31 cellular contexts compared by ENCODE assay signal in genomic region chr1:9603307-9603706, GRCh38.
"Had no signal": no experiment of that assay in that cellular context is flagged by ENCODE, and none has a peak within 500 bp of the region (broad histone marks: within the 10 kb centered on the region; RNA-seq: fewer than 3 reads in every experiment).

No MANE protein-coding gene starts in this region.

- H3K4me1 ChIP-seq: body of pancreas, esophagus muscularis mucosa, foreskin keratinocyte had no signal

- H3K27ac ChIP-seq: body of pancreas, esophagus muscularis mucosa, foreskin keratinocyte, gastrocnemius medialis, WERI-Rb-1 had no signal

- H3K9me3 ChIP-seq: adrenal gland, body of pancreas, esophagus muscularis mucosa, gastrocnemius medialis had no signal

- DNase-seq: activated B cell treated with CpG ODN at 0.5 μM for 24 hours; activated CD4-positive, alpha-beta memory T cell treated with anti-CD3 and anti-CD28 coated beads, Interleukin-2, amount 10 ng/mL, durations not matched to agents 7 days and 5 days; activated CD4-positive, alpha-beta T cell treated with anti-CD3 and anti-CD28 coated beads for 48 hours; activated CD4-positive, alpha-beta T cell treated with anti-CD3 and anti-CD28 coated beads, Interleukin-2, amount 50 U/mL, for 4 hours; activated effector memory CD4-positive, alpha-beta T cell treated with anti-CD3 and anti-CD28 coated beads, Interleukin-2, amount 50 U/mL, for 16 hours; activated naive CD4-positive, alpha-beta T cell treated with anti-CD3 and anti-CD28 coated beads for 36 hours; activated naive CD8-positive, alpha-beta T cell treated with anti-CD3 and anti-CD28 coated beads for 36 hours; activated naive CD8-positive, alpha-beta T cell treated with anti-CD3 and anti-CD28 coated beads, Interleukin-2, amount 50 U/mL, for 24 hours; activated T-cell treated with anti-CD3 and anti-CD28 coated beads, Interleukin-2, amount 50 U/mL, for 1 hour; activated T-cell treated with anti-CD3 and anti-CD28 coated beads, Interleukin-2, amount 50 U/mL, for 48 hours; amygdala; aorta; body of pancreas; caudate nucleus; cortex of kidney; dermis blood vessel endothelial cell; effector CD4-positive, alpha-beta T cell; effector memory CD8-positive, alpha-beta T cell; erythroblast; foreskin keratinocyte; gastrocnemius medialis; glutamatergic neuron; SW 1271; T-helper 1 cell; T-helper 17 cell; T1000; WERI-Rb-1 had no signal

- FAIRE-seq: colon had no signal

- H3K4me3 ChIP-seq: adrenal gland, body of pancreas, esophagus muscularis mucosa, gastrocnemius medialis had no signal

- ATAC-seq: activated CD4-positive, CD25-positive, alpha-beta regulatory T cell treated with anti-CD3 and anti-CD28 coated beads, Interleukin-2, amount 50 U/mL, for 24 hours; activated naive CD8-positive, alpha-beta T cell treated with anti-CD3 and anti-CD28 coated beads, Interleukin-2, amount 50 U/mL, for 24 hours; body of pancreas; effector memory CD8-positive, alpha-beta T cell; foreskin keratinocyte; gastrocnemius medialis; T-helper 17 cell had no signal

- H3K27me3 ChIP-seq: adrenal gland, body of pancreas, esophagus muscularis mucosa, foreskin keratinocyte, gastrocnemius medialis had no signal
